Comparison of ENCODE assay signal across 1 cellular context in the genomic region with DNA sequence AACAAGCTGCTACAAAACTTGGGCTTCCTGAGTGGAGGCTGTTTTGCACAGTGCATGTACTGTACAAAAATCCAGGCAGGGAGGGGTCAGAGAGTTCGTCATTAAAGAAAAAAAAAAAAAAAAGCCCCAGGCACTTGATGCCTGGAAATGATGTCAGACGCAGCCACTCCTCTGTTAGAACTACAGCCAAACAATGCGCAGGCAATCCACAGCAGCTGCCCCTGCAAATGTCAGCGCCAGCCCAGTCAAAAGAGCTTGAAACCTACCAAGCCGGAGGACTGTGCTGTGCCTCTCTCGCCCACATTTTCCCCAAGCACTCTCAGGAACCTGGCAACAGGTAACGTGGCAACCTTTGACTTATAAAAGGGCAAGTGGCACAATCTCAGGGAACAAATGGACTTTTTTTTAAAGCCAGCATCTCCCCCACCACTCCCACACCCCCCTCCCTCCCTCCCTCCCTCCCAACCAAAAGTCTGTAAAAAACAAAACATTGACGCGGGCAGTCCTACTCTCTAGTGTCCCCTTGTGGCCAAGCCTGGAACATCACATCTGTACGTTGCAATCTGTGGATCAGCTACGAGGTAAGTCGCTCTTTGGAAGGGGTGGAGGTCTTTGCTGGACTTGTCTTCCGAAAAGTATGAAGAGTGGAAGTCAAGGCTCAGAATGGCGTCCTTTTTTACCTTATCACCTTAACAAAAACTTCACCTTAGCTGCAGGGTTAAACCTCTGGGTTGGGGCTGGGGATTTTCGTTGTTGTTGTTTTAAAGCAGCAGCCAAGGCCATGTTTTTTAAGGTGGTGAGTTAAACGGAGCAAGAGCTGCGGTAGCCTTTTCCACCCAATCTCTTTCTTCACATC.
TF ChIP-seq lines count a peak whose summit lies in the region.

No MANE protein-coding gene starts in this region.

TF ChIP-seq in GM12878, 131 proteins besides CTCF, POLR2A, EP300 and RAD21 (continued from another document):
- TF ChIP-seq, protein P1, sequence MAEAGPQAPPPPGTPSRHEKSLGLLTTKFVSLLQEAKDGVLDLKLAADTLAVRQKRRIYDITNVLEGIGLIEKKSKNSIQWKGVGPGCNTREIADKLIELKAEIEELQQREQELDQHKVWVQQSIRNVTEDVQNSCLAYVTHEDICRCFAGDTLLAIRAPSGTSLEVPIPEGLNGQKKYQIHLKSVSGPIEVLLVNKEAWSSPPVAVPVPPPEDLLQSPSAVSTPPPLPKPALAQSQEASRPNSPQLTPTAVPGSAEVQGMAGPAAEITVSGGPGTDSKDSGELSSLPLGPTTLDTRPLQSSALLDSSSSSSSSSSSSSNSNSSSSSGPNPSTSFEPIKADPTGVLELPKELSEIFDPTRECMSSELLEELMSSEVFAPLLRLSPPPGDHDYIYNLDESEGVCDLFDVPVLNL (IDR thresholded peaks at IDR 0.05; ENCODE audit: low read depth, low read length), result peak; percentile 53; the same call in 1 of the 2 replicates
- TF ChIP-seq BHLHE40 (IDR thresholded peaks at IDR 0.05; ENCODE audit: borderline replicate concordance in 1 of 2, low read depth in 2 of 2, low read length in 1 of 2), result peak; percentile 22 to 50; a peak in 3 of 4 replicates
- TF ChIP-seq BCL3 (IDR thresholded peaks at IDR 0.05; ENCODE audit: borderline replicate concordance, insufficient read depth, low read depth, low read length, poor library complexity, severe bottlenecking), result peak; percentile 4
- no peak for TF ChIP-seq RCOR1 (conservative IDR thresholded peaks at IDR 0.05; ENCODE audit: low read depth, low read length)
- no peak for TF ChIP-seq SKIL (IDR thresholded peaks at IDR 0.05; ENCODE audit: low read depth, poor library complexity, severe bottlenecking)
- no peak for TF ChIP-seq ZSCAN29 (IDR thresholded peaks at IDR 0.05)
- 0 out of 4 replicates have a peak, but pooled peaks of 1 of the 2 experiments have one; percentile 9 for TF ChIP-seq ETV6 (conservative IDR thresholded peaks at IDR 0.05 in 1 of 2, IDR thresholded peaks at IDR 0.05 in 1 of 2; ENCODE audit: borderline replicate concordance in 1 of 2, low read depth in 1 of 2)
- TF ChIP-seq RB1 (IDR thresholded peaks at IDR 0.05; ENCODE audit: borderline replicate concordance), result no peak
- no peak for TF ChIP-seq FOXK2 (IDR thresholded peaks at IDR 0.05)
- no peak for TF ChIP-seq PML (IDR thresholded peaks at IDR 0.05; ENCODE audit: low read length)
- no peak for TF ChIP-seq MEF2B (IDR thresholded peaks at IDR 0.05; ENCODE audit: partially characterized antibody, poor library complexity, severe bottlenecking)
- 0 out of 4 replicates have a peak, but pooled peaks of 1 of the 2 experiments have one; percentile 18 for TF ChIP-seq SRF (IDR thresholded peaks at IDR 0.05; ENCODE audit: low read depth in 2 of 2, low read length in 2 of 2)
- no peak for TF ChIP-seq NFIC (IDR thresholded peaks at IDR 0.05; ENCODE audit: low read depth, low read length)
- TF ChIP-seq PAX8 (IDR thresholded peaks at IDR 0.05), result no peak
- no peak for TF ChIP-seq ELK1 (IDR thresholded peaks at IDR 0.05; ENCODE audit: low read depth, low read length)
- no peak for TF ChIP-seq BCL11A (IDR thresholded peaks at IDR 0.05; ENCODE audit: low read depth, low read length)
